Comparison of ENCODE assay signal across 15 cellular contexts in genomic region chr14:46661728-46662127, GRCh38. TPM values are rescaled to one million over a fixed set of nuclear protein-coding genes. Genes with fewer than 3 reads are reported as not detected.
A peak's percentile ranks its signal among the peaks of the same experiment; 100 is the strongest.
DNase-seq lines count a peak whose midpoint lies in the region; FAIRE-seq and TF ChIP-seq lines count a peak whose summit lies in the region.
"Had no signal": no experiment of that assay in that cellular context is flagged by ENCODE, and none has a peak within 500 bp of the region (broad histone marks: within the 10 kb centered on the region; RNA-seq: fewer than 3 reads in every experiment).

No MANE protein-coding gene starts in this region.

- H3K36me3 ChIP-seq in esophagus muscularis mucosa = no peaks in the 10 kb centered on the region

- peaks cover 0 to 12% (median 5%) of the 10 kb centered on the region in 4 donors for H3K9me3 ChIP-seq in esophagus muscularis mucosa

- no peaks in the 10 kb centered on the region for H3K27me3 ChIP-seq in esophagus muscularis mucosa

- in situ Hi-C loops in GM13977 (cut with MboI; ENCODE audit: low pct_unique_long_range_greater_than_20kb, low sequenced_read_pairs, unreplicated experiment) = no loop called here

- no peaks in the 10 kb centered on the region for H3K4me1 ChIP-seq in esophagus muscularis mucosa

- WGBS in esophagus muscularis mucosa = 35% methylated on average over 1 of the region's 1 CpG

- FAIRE-seq in GM19239 (lab: Jason Lieb, UNC) = no peak
- FAIRE-seq: keratinocyte had no signal

- no peak overlapping the region for H3K27ac ChIP-seq in esophagus muscularis mucosa (replicated peaks in 1 of 4)
- H3K27ac ChIP-seq: SK-N-MC had no signal

- intact Hi-C loops in esophagus muscularis mucosa (cut with DNase I) = no loop called here

- TF ChIP-seq EP300 in esophagus muscularis mucosa (IDR thresholded peaks at IDR 0.05) = no peak

- peak; percentile 14 for TF ChIP-seq CTCF in GM13977 (IDR thresholded peaks at IDR 0.05; ENCODE audit: extremely low read depth, insufficient read depth, missing control alignments)
- no peak for TF ChIP-seq CTCF in foreskin fibroblast (IDR thresholded peaks at IDR 0.05; ENCODE audit: low read depth, low read length)
- no peak for TF ChIP-seq CTCF in esophagus muscularis mucosa (IDR thresholded peaks at IDR 0.05)

- H3K4me3 ChIP-seq in foreskin fibroblast (ENCODE audit: low read depth in 1 of 2, low read length in 2 of 2) = no peak overlapping the region
- no peak overlapping the region for H3K4me3 ChIP-seq in esophagus muscularis mucosa
- H3K4me3 ChIP-seq: SK-N-MC had no signal

- DNase-seq in GM13977 (ENCODE audit: low spot score) = no peak
- DNase-seq in MV-4-11 (lab: John Stamatoyannopoulos, UW) = peak; percentile 58
- peak; percentile 4 for DNase-seq in astrocyte of the hippocampus (ENCODE audit: low read depth, low spot score)
- DNase-seq in medulla oblongata (ENCODE audit: extremely low spot score) = peak; percentile 14
- DNase-seq in GM19239 (ENCODE audit: insufficient read length, low spot score) = no peak
- no peak for DNase-seq in foreskin fibroblast
- DNase-seq in esophagus muscularis mucosa (ENCODE audit: extremely low spot score) = no peak
- DNase-seq in GOT3 (lab: John Stamatoyannopoulos, UW) = no peak
- DNase-seq: activated CD4-positive, CD25-positive, alpha-beta regulatory T cell treated with anti-CD3 and anti-CD28 coated beads, Interleukin-2, amount 50 U/mL, for 72 hours; NCI-H1436 treated with DMSO at 0.1 percent for 48 hours; NCI-H526 treated with DMSO at 0.1 percent for 48 hours had no signal

- no peak for TF ChIP-seq POLR2A in esophagus muscularis mucosa (IDR thresholded peaks at IDR 0.05; ENCODE audit: low read depth)

RNA-seq across cellular contexts. Expression of gene RPL10L, which starts 10.1 kb away (rescaled TPM):
- not detected for total RNA-seq in esophagus muscularis mucosa
- total RNA-seq: natural killer cell treated with Interleukin-12 subunit alpha and Interleukin-12 subunit beta and Interleukin-15 and Interleukin-18, amount 100 ng/mL, for 72 hours; subcutaneous adipose tissue had no signal

Comparison
In these comparisons a context has a peak if more than half of its experiments do, and no peak if none do; other contexts are left out.
1. DNase-seq: peak in MV-4-11 (single experiment), astrocyte of the hippocampus (single experiment) and medulla oblongata (single experiment); none in GM13977 (single experiment), GM19239 (single experiment), foreskin fibroblast (0 of 2), esophagus muscularis mucosa (single experiment) and GOT3 (single experiment).